ENCODE assay signal across 8 cellular contexts in genomic region chr16:3881499-3881995, GRCh38. TPM values are rescaled to one million over a fixed set of nuclear protein-coding genes. Genes with fewer than 3 reads are reported as not detected.
A peak's percentile ranks its signal among the peaks of the same experiment; 100 is the strongest.
DNase-seq lines count a peak whose midpoint lies in the region; ATAC-seq and TF ChIP-seq lines count a peak whose summit lies in the region.

No MANE protein-coding gene starts in this region.

- no peak for TF ChIP-seq CTCF in GM12864 (IDR thresholded peaks at IDR 0.05; ENCODE audit: low read depth, low read length, missing control alignments)
- no peak for TF ChIP-seq CTCF in fibroblast of pulmonary artery (IDR thresholded peaks at IDR 0.05; ENCODE audit: low read length, missing control alignments)

- peak overlapping the region; percentile 56 for H3K4me3 ChIP-seq in GM12864 (ENCODE audit: low read depth, low read length)
- H3K4me3 ChIP-seq in fibroblast of pulmonary artery (replicated peaks; ENCODE audit: low read depth, low read length) = peak overlapping the region; percentile 61

- DNase-seq in GM12864 (ENCODE audit: low read depth) = no peak
- DNase-seq in SW480 (ENCODE audit: low spot score) = peak; percentile 14
- DNase-seq in fibroblast of pulmonary artery (ENCODE audit: low read depth) = no peak
- DNase-seq in sciatic nerve (ENCODE audit: low spot score) = no peak
- DNase-seq in SKM-1 (lab: John Stamatoyannopoulos, UW; ENCODE audit: unreplicated experiment) = no peak
- DNase-seq in HPDE6-E6E7 (ENCODE audit: extremely low spot score) = no peak
- no peak for DNase-seq in NK-92 treated with Interleukin-12 subunit alpha and Interleukin-12 subunit beta, amount 100 ng/mL, for 24 hours (lab: John Stamatoyannopoulos, UW)

- intact Hi-C loops in sciatic nerve (cut with DNase I) = no loop called here

- peak; percentile 4 for ATAC-seq in sciatic nerve
- ATAC-seq in GM18867 (IDR thresholded peaks at IDR 0.05; ENCODE audit: unreplicated experiment) = no peak

RNA-seq across cellular contexts. Expression of gene CREBBP, which starts 1.0 kb away (rescaled TPM):
- 120 TPM for total RNA-seq in sciatic nerve
